19 cellular contexts compared by ENCODE assay signal in genomic region chr2:222174450-222174849, GRCh38.
"Had no signal": no experiment of that assay in that cellular context is flagged by ENCODE, and none has a peak within 500 bp of the region (broad histone marks: within the 10 kb centered on the region; RNA-seq: fewer than 3 reads in every experiment).

No MANE protein-coding gene starts in this region.

- H3K36me3 ChIP-seq: neutrophil, ovary, prostate gland, upper lobe of left lung had no signal

- H3K27me3 ChIP-seq: neutrophil, ovary, upper lobe of left lung had no signal

- DNase-seq: activated T-cell treated with anti-CD3 and anti-CD28 coated beads, Interleukin-2, amount 50 U/mL, for 1 hour; aorta; caudate nucleus; effector CD4-positive, alpha-beta T cell; erythroblast; foreskin keratinocyte; head of caudate nucleus; left ventricle myocardium superior; mammary epithelial cell; midbrain; natural killer cell; ovary; stimulated activated CD4-positive, alpha-beta T cell treated with anti-CD3 and anti-CD28 coated beads, Interleukin-4, amount 100 ng/mL, for 24 hours; stimulated activated naive CD4-positive, alpha-beta T cell treated with Interleukin-2 at 50 U/mL for 16 hours; T-helper 9 cell; upper lobe of left lung had no signal

- H3K27ac ChIP-seq: foreskin keratinocyte, neutrophil, ovary, prostate gland, upper lobe of left lung had no signal

- ATAC-seq: activated naive CD4-positive, alpha-beta T cell treated with anti-CD3 and anti-CD28 coated beads, Interleukin-2, amount 50 U/mL, for 72 hours; foreskin keratinocyte; left ventricle myocardium superior; natural killer cell had no signal

- H3K4me1 ChIP-seq: foreskin keratinocyte, prostate gland, upper lobe of left lung had no signal

- H3K4me3 ChIP-seq: ovary, prostate gland, upper lobe of left lung had no signal

- H3K9me3 ChIP-seq: neutrophil, ovary, prostate gland, upper lobe of left lung had no signal
